Comparison of ENCODE assay signal across 10 cellular contexts in the genomic region with DNA sequence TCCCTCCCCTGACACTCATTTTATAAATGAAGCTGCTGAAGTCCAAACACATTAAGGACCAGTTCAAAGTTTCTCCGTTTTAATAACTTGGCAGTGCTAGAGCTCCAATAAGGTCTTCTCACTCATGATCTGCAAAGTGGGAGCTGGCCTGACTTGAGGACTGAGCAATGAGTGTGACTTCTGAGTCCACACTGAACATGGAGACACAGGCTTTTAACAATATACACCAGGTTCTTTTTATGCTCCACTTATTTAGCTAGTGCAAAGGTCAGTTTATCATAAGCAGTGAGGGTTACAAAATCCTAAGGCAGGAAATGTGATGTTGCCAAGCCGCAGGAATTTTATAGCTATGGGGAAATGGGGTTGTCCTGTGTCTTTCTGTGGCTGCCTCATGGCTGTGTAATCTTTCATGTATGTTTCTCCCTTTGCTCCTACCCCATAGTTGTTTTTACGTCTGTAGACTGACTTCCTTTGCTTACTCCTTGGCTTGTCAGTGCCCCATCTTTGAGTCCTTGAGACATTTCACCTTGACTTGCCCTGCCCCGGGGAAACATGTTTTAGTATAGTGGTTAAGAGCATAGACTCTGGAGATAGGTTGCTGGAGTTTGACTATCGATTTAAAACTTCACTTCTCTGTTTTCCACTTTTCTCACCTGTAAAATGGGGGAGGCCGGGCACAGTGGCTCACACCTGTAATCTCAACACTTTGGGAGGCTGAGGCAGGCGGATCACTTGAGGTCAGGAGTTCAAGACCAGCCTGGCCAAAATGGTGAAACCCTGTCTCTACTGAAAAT. TPM values are rescaled to one million over a fixed set of nuclear protein-coding genes. Genes with fewer than 3 reads are reported as not detected.
DNase-seq lines count a peak whose midpoint lies in the region; ATAC-seq and TF ChIP-seq lines count a peak whose summit lies in the region.
"Had no signal": no experiment of that assay in that cellular context is flagged by ENCODE, and none has a peak within 500 bp of the region (broad histone marks: within the 10 kb centered on the region; RNA-seq: fewer than 3 reads in every experiment).

No MANE protein-coding gene starts in this region.

- DNase-seq in Caco-2, result peak; percentile 64 to 68
- DNase-seq in NCI-H460 (ENCODE audit: extremely low read depth, low read depth), result peak; percentile 19
- peak; percentile 40 to 57 for DNase-seq in dermis microvascular lymphatic vessel endothelial cell (ENCODE audit: low read depth in 2 of 2)
- DNase-seq in non-pigmented ciliary epithelial cell (ENCODE audit: low read depth), result peak; percentile 82
- DNase-seq in DMS153 treated with DMSO at 0.1 percent for 48 hours (lab: John Stamatoyannopoulos, UW; ENCODE audit: unreplicated experiment), result no peak
- DNase-seq in stimulated activated CD4-positive, alpha-beta T cell treated with anti-CD3 and anti-CD28 coated beads, Interleukin-15, amount 100 ng/mL, for 24 hours, result no peak
- DNase-seq: activated T-cell treated with anti-CD3 and anti-CD28 coated beads, Interleukin-2, amount 50 U/mL, for 1 hour; left cardiac atrium had no signal

- intact Hi-C loops in Caco-2 (cut with micrococcal nuclease; ENCODE audit: unreplicated experiment), result loop anchor here (1.0 kb wide), 6 partner anchors 12 to 80 kb away; no protein-coding TSS in a partner anchor

- H3K36me3 ChIP-seq in Caco-2 (ENCODE audit: control insufficient read depth, insufficient read depth, low read length), result no peaks in the 10 kb centered on the region

- CTCF ChIA-PET in Caco-2 (lab: Charles Lee), result interaction anchor here (0.5 to 1.8 kb wide), 6 partner anchors 13 to 80 kb away, joined by 3 to 9 read pairs (median 4); no protein-coding TSS in a partner anchor

- no peak for ATAC-seq in GM19324 (IDR thresholded peaks at IDR 0.05; ENCODE audit: low FRiP score, unreplicated experiment)
- ATAC-seq in HG03521 (IDR thresholded peaks at IDR 0.05; ENCODE audit: unreplicated experiment), result no peak

- TF ChIP-seq CTCF in Caco-2 (IDR thresholded peaks at IDR 0.05; ENCODE audit: insufficient read depth in 1 of 2, low read depth in 1 of 2, low read length in 1 of 2, severe bottlenecking in 1 of 2, unreplicated experiment in 1 of 2), result no peak

- H3K4me1 ChIP-seq in Caco-2, result peaks cover 48% of the 10 kb centered on the region

- H3K27me3 Mint-ChIP-seq in Caco-2 (ENCODE audit: insufficient read depth, unreplicated experiment), result no peaks in the 10 kb centered on the region

- TSS peak; percentile 67 for BruUV-seq in Caco-2 (replicated peaks; lab: Mats Ljungman, UMichigan)

- no peak overlapping the region for H3K4me3 ChIP-seq in Caco-2 (ENCODE audit: low read depth, low read length)

- H3K9me3 Mint-ChIP-seq in Caco-2 (ENCODE audit: unreplicated experiment), result no peaks in the 10 kb centered on the region

- H3K36me3 Mint-ChIP-seq in Caco-2 (ENCODE audit: insufficient read depth, unreplicated experiment), result peaks cover 6% of the 10 kb centered on the region

- peaks cover 51% of the 10 kb centered on the region for H3K4me1 Mint-ChIP-seq in Caco-2 (ENCODE audit: low read depth, unreplicated experiment)

- POLR2A ChIA-PET in Caco-2 (lab: Charles Lee), result interaction anchor here (0.6 to 1.9 kb wide), 5 partner anchors 9 to 26 kb away, joined by 3 to 16 read pairs (median 5); a partner anchor contains a TSS

- H3K27ac Mint-ChIP-seq in Caco-2 (ENCODE audit: unreplicated experiment), result peak overlapping the region; percentile 94

- no peaks in the 10 kb centered on the region for H3K27me3 ChIP-seq in Caco-2 (replicated peaks; ENCODE audit: control insufficient read depth, insufficient read depth, low read length)

- peak overlapping the region; percentile 58 for H3K4me3 Mint-ChIP-seq in Caco-2 (ENCODE audit: unreplicated experiment)

- no peaks in the 10 kb centered on the region for H3K9me3 ChIP-seq in Caco-2

RNA-seq across cellular contexts. Expression of a gene that starts 12.2 kb away (rescaled TPM):
- total RNA-seq in Caco-2 (2022), result 38.6 and 39.0 TPM in 2 replicates
- 9.1 and 9.2 TPM in 2 replicates for total RNA-seq in NCI-H460 (2014; rRNA removed; shearing (Covaris generic))
- 8.9 and 11.9 TPM in 2 replicates for polyA plus RNA-seq in NCI-H460 (2014; cell fraction: nucleus; rRNA removed)
- total RNA-seq in dermis microvascular lymphatic vessel endothelial cell, result 10.4 and 15.6 TPM in 2 replicates

Comparison
In these comparisons a context has a peak if more than half of its experiments do, and no peak if none do; other contexts are left out.
1. DNase-seq: peak in Caco-2 (2 of 2), NCI-H460 (single experiment), dermis microvascular lymphatic vessel endothelial cell (2 of 2) and non-pigmented ciliary epithelial cell (single experiment); none in DMS153 treated with DMSO at 0.1 percent for 48 hours (single experiment) and stimulated activated CD4-positive, alpha-beta T cell treated with anti-CD3 and anti-CD28 coated beads, Interleukin-15, amount 100 ng/mL, for 24 hours (single experiment).